Comparison of ENCODE assay signal across 20 cellular contexts in the genomic region with DNA sequence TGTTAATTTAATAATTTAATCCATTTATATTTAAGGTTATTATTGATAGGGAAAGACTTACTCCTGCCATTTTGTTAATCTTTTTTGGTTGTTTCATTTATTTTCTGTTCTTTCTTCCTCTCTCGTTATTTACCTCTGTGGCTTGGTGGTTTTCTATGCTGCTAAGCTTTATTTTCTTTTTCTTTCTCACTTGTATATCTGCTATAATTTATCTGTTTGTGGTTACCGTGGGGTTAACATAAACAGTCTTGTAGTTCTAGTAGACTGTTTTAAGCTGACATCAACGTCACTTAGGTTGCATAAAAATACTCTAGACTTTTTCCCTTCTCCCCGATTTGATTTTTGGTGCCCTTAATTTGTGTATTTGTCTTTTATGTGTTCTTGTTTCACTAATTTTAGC.
"Had no signal": no experiment of that assay in that cellular context is flagged by ENCODE, and none has a peak within 500 bp of the region (broad histone marks: within the 10 kb centered on the region; RNA-seq: fewer than 3 reads in every experiment).

No MANE protein-coding gene starts in this region.

- H3K4me3 ChIP-seq: MG63, SJCRH30 had no signal

- ATAC-seq: Panc1, PC-3, SK-N-SH treated with all-trans-retinoic acid at 6 μM for 48 hours had no signal

- H3K27ac ChIP-seq: RWPE1, SJCRH30 had no signal

- H3K27me3 ChIP-seq: MG63, SJCRH30 had no signal

- H3K36me3 ChIP-seq: MG63, SJCRH30 had no signal

- DNase-seq: Karpas-422, KBM-7, MG63, NCI-H1092 treated with DMSO at 0.1 percent for 48 hours, NCI-H1436, NCI-H1694, NCI-H187 treated with DMSO at 0.1 percent for 48 hours, NCI-H2029 treated with DMSO at 0.1 percent for 48 hours, NCI-H2171 treated with DMSO at 0.1 percent for 48 hours, NCI-H345, NCI-H446 treated with DMSO at 0.1 percent for 48 hours, NCI-H510A treated with DMSO at 0.1 percent for 48 hours, NCI-H526, NCI-H82, PC-3, SHP77 treated with DMSO at 0.1 percent for 48 hours, SJCRH30 had no signal

- H3K4me1 ChIP-seq: SJCRH30 had no signal
